In genomic region chr2:241584446-241584845, GRCh38 we compare ENCODE assay signal across 1 cellular context.
TF ChIP-seq lines count a peak whose summit lies in the region.

No MANE protein-coding gene starts in this region.

TF ChIP-seq in HepG2, 621 proteins besides CTCF, POLR2A, EP300 and RAD21:
- TF ChIP-seq EED (CRISPR knock-in tag; IDR thresholded peaks at IDR 0.05): no peak
- TF ChIP-seq CBX5 (CRISPR knock-in tag; IDR thresholded peaks at IDR 0.05; ENCODE audit: borderline replicate concordance): no peak
- no peak for TF ChIP-seq ZNF570 (CRISPR knock-in tag; IDR thresholded peaks at IDR 0.05; ENCODE audit: borderline replicate concordance)
- TF ChIP-seq MYC (CRISPR knock-in tag; IDR thresholded peaks at IDR 0.05; ENCODE audit: borderline replicate concordance): no peak
- peak; percentile 35; the same call in 1 of the 2 replicates for TF ChIP-seq RFX3 (CRISPR knock-in tag; IDR thresholded peaks at IDR 0.05)
- TF ChIP-seq SP1 (IDR thresholded peaks at IDR 0.05): no peak
- no peak for TF ChIP-seq SP1 (CRISPR knock-in tag; IDR thresholded peaks at IDR 0.05)
- no peak for TF ChIP-seq YEATS2 (CRISPR knock-in tag; IDR thresholded peaks at IDR 0.05; ENCODE audit: borderline replicate concordance)
- TF ChIP-seq TMF1 (CRISPR knock-in tag; IDR thresholded peaks at IDR 0.05; ENCODE audit: low read depth): no peak
- no peak for TF ChIP-seq THAP9 (CRISPR knock-in tag; IDR thresholded peaks at IDR 0.05; ENCODE audit: borderline replicate concordance)
- TF ChIP-seq NFE2L2 (IDR thresholded peaks at IDR 0.05; ENCODE audit: low read length): peak; percentile 73
- peak; percentile 3 to 10; a peak in 1 of 4 replicates for TF ChIP-seq MAFK (conservative IDR thresholded peaks at IDR 0.05 in 1 of 2, IDR thresholded peaks at IDR 0.05 in 1 of 2; ENCODE audit: low read length in 2 of 2)
- TF ChIP-seq HNF1A (IDR thresholded peaks at IDR 0.05; ENCODE audit: low read depth): no peak
- no peak for TF ChIP-seq HNF1A (CRISPR knock-in tag; IDR thresholded peaks at IDR 0.05; ENCODE audit: borderline replicate concordance)
- no peak for TF ChIP-seq HMGXB4 (CRISPR knock-in tag; IDR thresholded peaks at IDR 0.05; ENCODE audit: borderline replicate concordance in 1 of 2, low read depth in 1 of 2)
- TF ChIP-seq ZNF710 (CRISPR knock-in tag; IDR thresholded peaks at IDR 0.05; ENCODE audit: borderline replicate concordance): no peak
- no peak for TF ChIP-seq ZNF615 (CRISPR knock-in tag; IDR thresholded peaks at IDR 0.05; ENCODE audit: borderline replicate concordance)
- no peak for TF ChIP-seq USF2 (IDR thresholded peaks at IDR 0.05; ENCODE audit: low read depth, low read length)
- no peak for TF ChIP-seq USF2 (CRISPR knock-in tag; IDR thresholded peaks at IDR 0.05; ENCODE audit: borderline replicate concordance)
- peak; percentile 16; the same call in 1 of the 2 replicates for TF ChIP-seq NFE2 (CRISPR knock-in tag; IDR thresholded peaks at IDR 0.05)
- no peak for TF ChIP-seq ZSCAN21 (CRISPR knock-in tag; IDR thresholded peaks at IDR 0.05; ENCODE audit: borderline replicate concordance)
- no peak for TF ChIP-seq ZGPAT (CRISPR knock-in tag; IDR thresholded peaks at IDR 0.05)
